In the genomic region with DNA sequence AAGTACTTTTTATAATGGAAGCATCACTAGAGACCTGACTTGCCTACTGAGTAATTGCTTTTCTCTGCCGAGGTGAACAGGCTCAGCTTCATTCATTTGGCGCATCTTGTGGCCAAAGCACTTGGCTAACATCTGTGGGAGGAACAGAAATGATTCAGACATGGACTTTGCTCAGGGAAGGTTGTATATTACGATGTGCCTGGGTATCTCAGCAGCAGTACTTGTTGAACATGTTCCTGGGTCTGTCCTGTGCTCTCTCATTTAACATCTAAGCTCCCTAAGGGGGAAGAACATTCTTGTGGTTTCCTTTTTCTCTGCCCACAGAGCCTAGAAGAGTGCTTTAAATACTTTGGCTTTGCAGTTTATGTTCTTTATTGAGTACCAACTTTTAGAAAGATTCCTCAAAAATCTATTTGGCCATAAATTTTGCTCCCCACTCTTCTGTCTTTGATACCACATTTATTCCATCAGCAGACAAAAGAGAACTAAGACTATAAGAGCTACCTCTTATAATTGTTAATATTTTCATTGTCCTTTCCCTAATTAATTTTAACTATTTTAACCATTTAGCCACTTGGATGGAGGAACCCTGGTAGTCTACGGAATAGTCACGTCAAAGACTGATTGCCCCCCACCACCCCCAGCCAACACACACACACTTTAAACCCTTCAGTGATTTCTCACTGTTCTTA, we compare ENCODE assay signal across 10 cellular contexts.
A peak's percentile ranks its signal among the peaks of the same experiment; 100 is the strongest.
DNase-seq lines count a peak whose midpoint lies in the region; ATAC-seq and TF ChIP-seq lines count a peak whose summit lies in the region.
"Had no signal": no experiment of that assay in that cellular context is flagged by ENCODE, and none has a peak within 500 bp of the region (broad histone marks: within the 10 kb centered on the region; RNA-seq: fewer than 3 reads in every experiment).

No MANE protein-coding gene starts in this region.

- TF ChIP-seq CTCF in mammary epithelial cell (conservative IDR thresholded peaks at IDR 0.05 in 1 of 2, IDR thresholded peaks at IDR 0.05 in 1 of 2; ENCODE audit: extremely low read depth in 1 of 2, insufficient read depth in 1 of 2, low read depth in 1 of 2, low read length in 2 of 2), result no peak

- in situ Hi-C loops in mammary epithelial cell (cut with MboI; ENCODE audit: low sequenced_read_pairs in 2 of 2), result no loop called here

- no peak overlapping the region for H2AFZ ChIP-seq in mammary epithelial cell (ENCODE audit: low read depth, low read length)

- H3K4me3 ChIP-seq in mammary epithelial cell (replicated peaks in 1 of 3; ENCODE audit: insufficient read depth in 1 of 3, low read depth in 2 of 3, low read length in 3 of 3) (no peak overlapping the region), aorta (ENCODE audit: low read length in 2 of 2) (no peak overlapping the region)

- H3K36me3 ChIP-seq in mammary epithelial cell (ENCODE audit: insufficient read depth, low read length) (no peaks in the 10 kb centered on the region), aorta (ENCODE audit: control insufficient read depth in 1 of 2, insufficient read depth in 2 of 2, low read length in 1 of 2) (no peaks in the 10 kb centered on the region)

- dilution Hi-C loops in mammary epithelial cell (cut with HindIII; ENCODE audit: low sequenced_read_pairs), result no loop called here

- no peaks in the 10 kb centered on the region for H3K9me3 ChIP-seq in mammary epithelial cell (replicated peaks; ENCODE audit: insufficient read depth, low read length)
- no peaks in the 10 kb centered on the region for H3K9me3 ChIP-seq in aorta (ENCODE audit: control insufficient read depth, low read length)

- BruUV-seq in mammary epithelial cell (replicated peaks; lab: Mats Ljungman, UMichigan), result no TSS peak

- CTCF ChIA-PET in mammary epithelial cell (lab: Charles Lee; ENCODE audit: low non-redundant PET), result interaction anchor here (0.6 kb wide), 2 partner anchors 157 to 255 kb away, joined by 3 to 5 read pairs; no protein-coding TSS in a partner anchor

- DNase-seq in Right ventricle myocardium inferior (ENCODE audit: missing footprints) (no peak), cardiac septum (ENCODE audit: low spot score) (no peak), HT-29 (ENCODE audit: low spot score) (peak; percentile 85), mammary epithelial cell (peak; percentile 95), aorta (no peak), SHP77 treated with DMSO at 0.1 percent for 48 hours (lab: John Stamatoyannopoulos, UW) (no peak), GM19240 (ENCODE audit: insufficient read length, low spot score) (no peak)
- DNase-seq: DMS79 treated with DMSO at 0.1 percent for 48 hours, T-cell had no signal

- H3K9ac ChIP-seq in mammary epithelial cell (ENCODE audit: insufficient read depth, low read length), result no peak overlapping the region

- no peaks in the 10 kb centered on the region for H4K20me1 ChIP-seq in mammary epithelial cell (ENCODE audit: insufficient read depth, low read length)

- H3K27me3 ChIP-seq in mammary epithelial cell (ENCODE audit: insufficient read depth, low read length), result no peaks in the 10 kb centered on the region
- H3K27me3 ChIP-seq in aorta (ENCODE audit: control insufficient read depth in 1 of 2, insufficient read depth in 2 of 2, low read length in 1 of 2), result no peaks in the 10 kb centered on the region

- 6% methylated on average over 5 of the region's 5 CpGs for WGBS in mammary epithelial cell (ENCODE audit: low coverage, missing lambda C conversion rate)
- WGBS in aorta, 2 donors, result 81 to 90% methylated on average over 5 of the region's 5 CpGs

- H3K79me2 ChIP-seq in mammary epithelial cell (ENCODE audit: insufficient read depth, low read length), result no peaks in the 10 kb centered on the region

- H3K4me2 ChIP-seq in mammary epithelial cell (ENCODE audit: insufficient read depth, low read depth, low read length), result peak overlapping the region; percentile 51

- H3K27ac ChIP-seq in mammary epithelial cell (ENCODE audit: insufficient read depth, low read depth, low read length) (peak overlapping the region; percentile 73), aorta (ENCODE audit: low read depth in 1 of 2, low read length in 2 of 2) (no peak overlapping the region)

- H3K4me1 ChIP-seq in mammary epithelial cell (ENCODE audit: insufficient read depth, low read length), result peaks cover 49% of the 10 kb centered on the region
- no peaks in the 10 kb centered on the region for H3K4me1 ChIP-seq in aorta (ENCODE audit: control insufficient read depth in 1 of 2, insufficient read depth in 2 of 2, low read length in 2 of 2)

- ATAC-seq in Right ventricle myocardium inferior (peak; percentile 41), aorta (ENCODE audit: low FRiP score) (peak; percentile 62), GM21528 (IDR thresholded peaks at IDR 0.05; ENCODE audit: low FRiP score, unreplicated experiment) (no peak)

- intact Hi-C loops in Right ventricle myocardium inferior (cut with DNase I) (no loop called here), cardiac septum (cut with DNase I) (no loop called here), mammary epithelial cell (cut with micrococcal nuclease) (loop anchor here (10.0 kb wide), 1 partner anchor 97 kb away; the partner anchor contains the start of gene EGLN3), aorta (cut with DNase I) (no loop called here)

Comparison
In these comparisons a context has a peak if more than half of its experiments do, and no peak if none do; other contexts are left out.
1. DNase-seq: peak in HT-29 (single experiment) and mammary epithelial cell (single experiment); none in Right ventricle myocardium inferior (single experiment), cardiac septum (single experiment), aorta (0 of 2), SHP77 treated with DMSO at 0.1 percent for 48 hours (single experiment) and GM19240 (single experiment).